Comparison of ENCODE assay signal across 8 cellular contexts in the genomic region with DNA sequence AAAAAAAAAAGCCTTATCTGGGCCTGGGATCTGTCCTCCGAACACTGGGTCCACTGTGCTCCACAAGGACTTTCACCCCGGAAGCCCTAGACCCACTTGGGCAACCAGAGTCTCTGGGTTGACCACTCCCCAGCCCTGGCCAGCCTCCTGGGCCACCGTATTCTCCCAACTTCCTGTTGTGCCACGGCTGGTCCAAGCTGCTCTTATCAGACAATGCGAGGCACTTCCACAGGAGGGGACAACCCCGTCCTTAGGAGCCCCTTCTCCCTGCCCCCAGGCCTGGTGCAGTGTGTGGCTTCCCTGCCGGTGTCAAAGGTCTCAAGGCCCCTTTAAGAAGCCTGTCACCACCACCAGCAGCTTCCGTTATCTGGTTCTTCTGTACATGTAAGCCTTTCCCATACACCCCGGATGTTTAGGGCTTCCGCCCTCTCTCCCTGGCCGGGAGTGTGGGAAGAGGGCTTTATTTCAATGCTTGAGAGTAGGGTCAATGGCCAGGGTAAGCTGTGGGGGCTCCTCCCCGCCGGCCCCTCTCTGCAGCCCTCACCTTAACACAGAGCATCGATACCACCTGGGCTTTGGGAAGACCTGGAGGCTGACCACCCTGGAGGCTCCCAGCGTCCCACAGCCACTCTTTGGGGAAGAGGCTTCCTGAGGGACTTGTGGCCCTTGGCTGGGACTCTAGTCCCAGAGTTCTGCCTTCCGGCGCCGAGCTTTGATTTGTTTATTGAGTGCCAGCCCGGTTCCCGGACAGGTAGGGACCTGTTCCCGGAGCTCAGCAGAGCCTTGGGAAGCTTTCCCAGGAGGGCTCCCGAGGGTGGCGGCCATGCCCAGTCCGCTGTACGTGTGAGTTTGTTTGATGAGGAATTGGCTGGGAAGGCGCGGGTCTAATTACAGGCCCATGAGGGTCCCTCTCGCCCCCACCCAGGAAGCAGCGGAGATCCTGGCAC.
DNase-seq lines count a peak whose midpoint lies in the region; ATAC-seq and TF ChIP-seq lines count a peak whose summit lies in the region.

No MANE protein-coding gene starts in this region.

- H3K4me3 ChIP-seq in upper lobe of right lung (peak overlapping the region; percentile 65), MG63 (no peak overlapping the region)

- H3K27ac ChIP-seq in upper lobe of right lung: peak overlapping the region; percentile 82

- intact Hi-C loops in upper lobe of right lung (cut with DNase I): no loop called here

- H3K9me3 ChIP-seq in upper lobe of right lung: no peaks in the 10 kb centered on the region
- no peaks in the 10 kb centered on the region for H3K9me3 ChIP-seq in MG63

- H3K36me3 ChIP-seq in upper lobe of right lung: no peaks in the 10 kb centered on the region
- H3K36me3 ChIP-seq in MG63: peaks cover 61% of the 10 kb centered on the region

- ATAC-seq in upper lobe of right lung: peak; percentile 31
- ATAC-seq in HG03342 (IDR thresholded peaks at IDR 0.05; ENCODE audit: unreplicated experiment): no peak

- H3K27me3 ChIP-seq in upper lobe of right lung (no peaks in the 10 kb centered on the region), MG63 (no peaks in the 10 kb centered on the region)

- TF ChIP-seq CTCF in upper lobe of right lung (IDR thresholded peaks at IDR 0.05): no peak

- H3K4me1 ChIP-seq in upper lobe of right lung: peaks cover 62% of the 10 kb centered on the region

- peak; percentile 70 for DNase-seq in stimulated activated CD4-positive, alpha-beta T cell treated with anti-CD3 and anti-CD28 coated beads, Interleukin-15, amount 100 ng/mL, for 24 hours
- no peak for DNase-seq in stimulated activated CD4-positive, alpha-beta T cell treated with anti-CD3 and anti-CD28 coated beads, Interleukin-2, amount 100 ng/mL, for 48 hours
- DNase-seq in activated naive CD4-positive, alpha-beta T cell treated with Interleukin-2 at 50 U/mL for 16 hours: peak; percentile 51
- DNase-seq in lung microvascular endothelial cell (ENCODE audit: low read depth in 2 of 2) (peak; percentile 25 to 33), upper lobe of right lung (no peak), SIG-M5 treated with dmso at 0.1 percent for 504 hours (lab: John Stamatoyannopoulos, UW; ENCODE audit: unreplicated experiment) (no peak), MG63 (no peak)

Comparison
In these comparisons a context has a peak if more than half of its experiments do, and no peak if none do; other contexts are left out.
1. DNase-seq: peak in stimulated activated CD4-positive, alpha-beta T cell treated with anti-CD3 and anti-CD28 coated beads, Interleukin-15, amount 100 ng/mL, for 24 hours (single experiment), activated naive CD4-positive, alpha-beta T cell treated with Interleukin-2 at 50 U/mL for 16 hours (single experiment) and lung microvascular endothelial cell (2 of 2); none in stimulated activated CD4-positive, alpha-beta T cell treated with anti-CD3 and anti-CD28 coated beads, Interleukin-2, amount 100 ng/mL, for 48 hours (0 of 2), upper lobe of right lung (single experiment), SIG-M5 treated with dmso at 0.1 percent for 504 hours (single experiment) and MG63 (single experiment).